ENCODE assay signal across 8 cellular contexts in genomic region chr1:185156854-185157598, GRCh38. TPM values are rescaled to one million over a fixed set of nuclear protein-coding genes. Genes with fewer than 3 reads are reported as not detected.
DNase-seq lines count a peak whose midpoint lies in the region; ATAC-seq and TF ChIP-seq lines count a peak whose summit lies in the region.

TSS of gene SWT1 (plus strand) at chr1:185157167. CDS start at chr1:185160842, 3,675 bp downstream.
TSS of gene TRMT1L (minus strand) at chr1:185156953. CDS start at chr1:185156712, 241 bp downstream.

- H3K4me2 ChIP-seq in trophoblast cell (ENCODE audit: low read length) = peak within 1 kb of the TSS; percentile 75

- peak within 1 kb of the TSS; percentile 97 for H3K9ac ChIP-seq in trophoblast cell (ENCODE audit: low read length)

- H3K18ac ChIP-seq in trophoblast cell (ENCODE audit: low read length) = peak within 1 kb of the TSS; percentile 91

- H3K4me3 ChIP-seq in GM12864 (ENCODE audit: low read depth, low read length) = peak within 1 kb of the TSS; percentile 73
- H3K4me3 ChIP-seq in trophoblast cell (ENCODE audit: low read depth, low read length) = peak within 1 kb of the TSS; percentile 94
- H3K4me3 ChIP-seq in transverse colon = peak within 1 kb of the TSS; percentile 70 to 95 (median 84)

- TF ChIP-seq EP300 in transverse colon (IDR thresholded peaks at IDR 0.05; ENCODE audit: low read depth) = no peak

- no peaks in the 10 kb centered on the region for H3K36me3 ChIP-seq in trophoblast cell (ENCODE audit: control insufficient read depth in 1 of 2, insufficient read depth in 2 of 2, low read length in 2 of 2)
- no peaks in the 10 kb centered on the region for H3K36me3 ChIP-seq in transverse colon

- H3K27me3 ChIP-seq in trophoblast cell (ENCODE audit: insufficient read depth, low read length) = no peaks in the 10 kb centered on the region
- H3K27me3 ChIP-seq in transverse colon = no peaks in the 10 kb centered on the region

- peak; percentile 90 for ATAC-seq in HG02759 (IDR thresholded peaks at IDR 0.05; ENCODE audit: unreplicated experiment)

- H4K12ac ChIP-seq in trophoblast cell (ENCODE audit: low read depth, low read length) = peak within 1 kb of the TSS; percentile 76

- no peak within 1 kb of the TSS for H2AK5ac ChIP-seq in trophoblast cell (ENCODE audit: low read length)

- peak within 1 kb of the TSS; percentile 83 for H2BK120ac ChIP-seq in trophoblast cell (ENCODE audit: insufficient read depth, low read length, poor library complexity)

- peak within 1 kb of the TSS; percentile 83 for H3K14ac ChIP-seq in trophoblast cell (ENCODE audit: low read length)

- peak within 1 kb of the TSS; percentile 96 for H2BK5ac ChIP-seq in trophoblast cell (ENCODE audit: low read depth, low read length, poor library complexity)

- peak; percentile 98 for DNase-seq in GM12864 (ENCODE audit: low read depth)
- DNase-seq in NCI-H1417 (lab: John Stamatoyannopoulos, UW) = peak; percentile 98 to 100 (median 100)
- peak; percentile 90 to 96 for DNase-seq in SW 1271 (lab: John Stamatoyannopoulos, UW)
- DNase-seq in cardiac septum (ENCODE audit: low spot score) = peak; percentile 99
- peak; percentile 100 for DNase-seq in trophoblast cell
- peak; percentile 99 for DNase-seq in transverse colon

- peak within 1 kb of the TSS; percentile 91 for H4K8ac ChIP-seq in trophoblast cell (ENCODE audit: low read depth, low read length)

- WGBS in adipose tissue, 3 donors = 0% methylated on average over 52 to 63 of the region's 63 CpGs
- WGBS in trophoblast cell (ENCODE audit: extremely low coverage, insufficient coverage, insufficient read length) = no CpG with 5 or more reads among the region's 63 CpGs
- 0% methylated on average over 42 of the region's 63 CpGs; no CpG with 5 or more reads in 1 of the 2 donors for WGBS in transverse colon (ENCODE audit: low coverage in 1 of 2), 2 donors

- peak within 1 kb of the TSS; percentile 70 for H2BK12ac ChIP-seq in trophoblast cell (ENCODE audit: low read length)

- H4K91ac ChIP-seq in trophoblast cell (ENCODE audit: low read depth, low read length) = peak within 1 kb of the TSS; percentile 90

- TF ChIP-seq POLR2A in transverse colon (IDR thresholded peaks at IDR 0.05) = peak; percentile 99

- H3K79me2 ChIP-seq in trophoblast cell (ENCODE audit: control insufficient read depth, insufficient read depth, low read length, poor library complexity) = peaks cover 10% of the 10 kb centered on the region

- intact Hi-C loops in cardiac septum (cut with DNase I) (loop anchor here (1.0 to 5.0 kb wide), 6 partner anchors 112 to 1220 kb away; partner anchors contain the start of genes IVNS1ABP, NIBAN1, ODR4 and RNF2), transverse colon (cut with DNase I; ENCODE audit: low total_unique reads) (no loop called here)

- H3K27ac ChIP-seq in adipose tissue (ENCODE audit: low read depth, low read length) (peak within 1 kb of the TSS; percentile 99), trophoblast cell (ENCODE audit: low read depth, low read length) (peak within 1 kb of the TSS; percentile 90), transverse colon (peak within 1 kb of the TSS; percentile 97 to 100 (median 98))

- no peak for TF ChIP-seq CTCF in GM12864 (IDR thresholded peaks at IDR 0.05; ENCODE audit: low read depth, low read length, missing control alignments)
- peak in 1 of 5 experiments; percentile 18 for TF ChIP-seq CTCF in transverse colon (IDR thresholded peaks at IDR 0.05)

- peak within 1 kb of the TSS; percentile 91 for H2AFZ ChIP-seq in trophoblast cell (ENCODE audit: insufficient read depth, low read length, poor library complexity)

- H3K4me1 ChIP-seq in trophoblast cell (ENCODE audit: control insufficient read depth in 1 of 2, insufficient read depth in 2 of 2, low read length in 2 of 2) (no peaks in the 10 kb centered on the region), transverse colon (peaks cover 6 to 29% (median 18%) of the 10 kb centered on the region in 4 donors)

- H3K23ac ChIP-seq in trophoblast cell (ENCODE audit: low read length) = no peak within 1 kb of the TSS

- peaks cover 14% of the 10 kb centered on the region for H3K79me1 ChIP-seq in trophoblast cell (ENCODE audit: low read length)

- H3K4ac ChIP-seq in trophoblast cell (ENCODE audit: low read depth, low read length) = peak within 1 kb of the TSS; percentile 72

- in situ Hi-C loops in transverse colon (cut with MboI; ENCODE audit: low pct_ligation_motif_present in 1 of 4, low pct_unique_long_range_greater_than_20kb in 1 of 4, low sequenced_read_pairs in 3 of 4) = loop anchor here (10.0 to 25.0 kb wide), 3 partner anchors 158 to 370 kb away; partner anchors contain the start of gene IVNS1ABP (in 1 of the 4)

- no peaks in the 10 kb centered on the region for H3K9me3 ChIP-seq in trophoblast cell (ENCODE audit: insufficient read depth, low read depth, low read length)
- H3K9me3 ChIP-seq in transverse colon = no peaks in the 10 kb centered on the region

RNA-seq across cellular contexts. Expression of gene SWT1, which starts in this region (rescaled TPM):
- polyA plus RNA-seq in adipose tissue = 1 to 10 TPM; 1.7 to 5.5 (median 5.1) TPM
- total RNA-seq in cardiac septum (5.3 TPM), transverse colon (10 to 100 TPM in 2 of 4 donors, 1 to 10 TPM in 2; 2.8 to 12.3 (median 10.1) TPM)
- 5.8 TPM in 2 replicates for polyA plus RNA-seq in trophoblast cell (2013)

RNA-seq across cellular contexts. Expression of gene TRMT1L, which starts in this region (rescaled TPM):
- 1 to 10 TPM; 3.7 to 8.8 (median 4.1) TPM for polyA plus RNA-seq in adipose tissue
- 20.6 TPM for total RNA-seq in cardiac septum
- polyA plus RNA-seq in trophoblast cell (2013) = 12.2 and 14.4 TPM in 2 replicates
- total RNA-seq in transverse colon = 10 to 100 TPM; 18.3 to 67.7 (median 20.9) TPM

Comparison
In these comparisons a context has a peak if more than half of its experiments do, and no peak if none do; other contexts are left out.
1. Peak in every context shown above with its lines: DNase-seq, ATAC-seq, H3K4me3 ChIP-seq and H3K27ac ChIP-seq.